ENCODE assay signal across 8 cellular contexts in genomic region chr7:143382791-143383641, GRCh38. TPM values are rescaled to one million over a fixed set of nuclear protein-coding genes. Genes with fewer than 3 reads are reported as not detected.
DNase-seq lines count a peak whose midpoint lies in the region; ATAC-seq and TF ChIP-seq lines count a peak whose summit lies in the region.

No MANE protein-coding gene starts in this region.

- POLR2A ChIA-PET in activated CD4-positive, alpha-beta memory T cell treated with anti-CD3 and anti-CD28 coated beads, Interleukin-2, amount 10 ng/mL, durations not matched to agents 7 days and 5 days (lab: Charles Lee), result interaction anchor here (1.0 to 3.8 kb wide), 6 partner anchors 8 to 137 kb away, joined by 3 to 20 read pairs (median 12); partner anchors contain the start of gene EPHA1

- CTCF ChIA-PET in activated CD4-positive, alpha-beta memory T cell treated with anti-CD3 and anti-CD28 coated beads, Interleukin-2, amount 10 ng/mL, durations not matched to agents 7 days and 5 days (lab: Charles Lee), result interaction anchor here (1.4 to 3.4 kb wide), 6 partner anchors 7 to 143 kb away, joined by 5 to 20 read pairs (median 9); no protein-coding TSS in a partner anchor

- peak overlapping the region in 9 of 10 donors; percentile 79 to 100 (median 95) for H3K4me3 ChIP-seq in heart right ventricle
- H3K4me3 ChIP-seq in rectal smooth muscle tissue (ENCODE audit: low read length), result peak overlapping the region; percentile 85

- no peaks in the 10 kb centered on the region for H3K27me3 ChIP-seq in heart right ventricle
- no peaks in the 10 kb centered on the region for H3K27me3 ChIP-seq in rectal smooth muscle tissue (ENCODE audit: control insufficient read depth, insufficient read depth, low read length)

- no peaks in the 10 kb centered on the region for H3K9me3 Mint-ChIP-seq in activated CD4-positive, alpha-beta memory T cell treated with anti-CD3 and anti-CD28 coated beads, Interleukin-2, amount 10 ng/mL, durations not matched to agents 7 days and 5 days

- no peaks in the 10 kb centered on the region for H3K9me3 ChIP-seq in heart right ventricle

- TF ChIP-seq CTCF in heart right ventricle (IDR thresholded peaks at IDR 0.05), result no peak

- H3K36me3 ChIP-seq in heart right ventricle, result peaks cover 0 to 57% (median 2%) of the 10 kb centered on the region in 9 donors
- peaks cover 2% of the 10 kb centered on the region for H3K36me3 ChIP-seq in rectal smooth muscle tissue (ENCODE audit: control insufficient read depth, insufficient read depth, low read length)

- DNase-seq in EL (peak; percentile 12), heart right ventricle (no peak), NCI-H2029 treated with DMSO at 0.1 percent for 48 hours (lab: John Stamatoyannopoulos, UW) (no peak), HUDEP-2 (lab: John Stamatoyannopoulos, UW; ENCODE audit: unreplicated experiment in 76 of 76) (no peak), NCI-H226 (no peak)
- DNase-seq in activated CD4-positive, alpha-beta memory T cell treated with anti-CD3 and anti-CD28 coated beads, Interleukin-2, amount 10 ng/mL, durations not matched to agents 7 days and 5 days, result no peak

- intact Hi-C loops in heart right ventricle (cut with DNase I), result loop anchor here in 4 of 10 donors (5.0 to 10.0 kb wide), 4 partner anchors 34 to 121 kb away; partner anchors contain the start of gene GSTK1 (in 2 of the 4)

- peak overlapping the region; percentile 68 for H3K27ac Mint-ChIP-seq in activated CD4-positive, alpha-beta memory T cell treated with anti-CD3 and anti-CD28 coated beads, Interleukin-2, amount 10 ng/mL, durations not matched to agents 7 days and 5 days

- ATAC-seq in heart right ventricle (no peak), GM18868 (IDR thresholded peaks at IDR 0.05; ENCODE audit: unreplicated experiment) (no peak)

- no peaks in the 10 kb centered on the region for H3K27me3 Mint-ChIP-seq in activated CD4-positive, alpha-beta memory T cell treated with anti-CD3 and anti-CD28 coated beads, Interleukin-2, amount 10 ng/mL, durations not matched to agents 7 days and 5 days

- H3K4me3 Mint-ChIP-seq in activated CD4-positive, alpha-beta memory T cell treated with anti-CD3 and anti-CD28 coated beads, Interleukin-2, amount 10 ng/mL, durations not matched to agents 7 days and 5 days, result no peak overlapping the region

- H3K36me3 Mint-ChIP-seq in activated CD4-positive, alpha-beta memory T cell treated with anti-CD3 and anti-CD28 coated beads, Interleukin-2, amount 10 ng/mL, durations not matched to agents 7 days and 5 days (ENCODE audit: low read depth), result peaks cover 6% of the 10 kb centered on the region

- peak overlapping the region; percentile 38 for H3K9ac ChIP-seq in rectal smooth muscle tissue (ENCODE audit: low read length)

- H3K27ac ChIP-seq in heart right ventricle (peak overlapping the region in 9 of 10 donors; percentile 97 to 100 (median 100)), rectal smooth muscle tissue (ENCODE audit: low read depth, low read length) (peak overlapping the region; percentile 99)

- WGBS in heart right ventricle, 2 donors, result 70% methylated on average over 15 of the region's 15 CpGs

- H3K4me1 ChIP-seq in heart right ventricle, result peaks cover 11 to 82% (median 68%) of the 10 kb centered on the region in 9 donors
- H3K4me1 ChIP-seq in rectal smooth muscle tissue (ENCODE audit: control insufficient read depth, insufficient read depth, low read length), result peaks cover 39% of the 10 kb centered on the region

- H3K4me1 Mint-ChIP-seq in activated CD4-positive, alpha-beta memory T cell treated with anti-CD3 and anti-CD28 coated beads, Interleukin-2, amount 10 ng/mL, durations not matched to agents 7 days and 5 days, result peaks cover 26% of the 10 kb centered on the region

RNA-seq across cellular contexts. Expression of gene ZYX, which starts 1.9 kb away (rescaled TPM):
- total RNA-seq in activated CD4-positive, alpha-beta memory T cell treated with anti-CD3 and anti-CD28 coated beads, Interleukin-2, amount 10 ng/mL, durations not matched to agents 7 days and 5 days, result 100 to 1,000 TPM; 235 to 249 TPM
- 100 to 1,000 TPM in 2 of 10 donors, 10 to 100 TPM in 8; 48.5 to 148 (median 74.6) TPM for total RNA-seq in heart right ventricle
- polyA plus RNA-seq in heart right ventricle, result 100 to 1,000 TPM in 1 of 2 donors, 10 to 100 TPM in 1; 58.9 to 152 TPM

RNA-seq across cellular contexts. Expression of gene FAM131B, which starts 20.5 kb away (rescaled TPM):
- total RNA-seq in activated CD4-positive, alpha-beta memory T cell treated with anti-CD3 and anti-CD28 coated beads, Interleukin-2, amount 10 ng/mL, durations not matched to agents 7 days and 5 days, result 1 to 10 TPM; 1.2 TPM
- total RNA-seq in heart right ventricle, result 1 to 10 TPM in 1 of 10 donors, under 1 TPM in 8, not detected in 1; 0.07 to 1.2 (median 0.39) TPM
- polyA plus RNA-seq in heart right ventricle, result under 1 TPM; 0.22 to 0.37 TPM

RNA-seq across cellular contexts. Expression of gene EPHA1, which starts 25.6 kb away (rescaled TPM):
- total RNA-seq in activated CD4-positive, alpha-beta memory T cell treated with anti-CD3 and anti-CD28 coated beads, Interleukin-2, amount 10 ng/mL, durations not matched to agents 7 days and 5 days, result 1 to 10 TPM; 1.1 to 1.2 TPM
- total RNA-seq in heart right ventricle, result under 1 TPM in 1 of 10 donors, not detected in 9; 0.39 TPM
- polyA plus RNA-seq in heart right ventricle, result under 1 TPM; 0.12 to 0.73 TPM
